23 cellular contexts compared by ENCODE assay signal in genomic region chr17:64252831-64253230, GRCh38.
"Had no signal": no experiment of that assay in that cellular context is flagged by ENCODE, and none has a peak within 500 bp of the region (broad histone marks: within the 10 kb centered on the region; RNA-seq: fewer than 3 reads in every experiment).

No MANE protein-coding gene starts in this region.

- H3K4me1 Mint-ChIP-seq: activated B cell treated with CpG ODN at 0.5 μM for 24 hours had no signal

- H3K36me3 ChIP-seq: brain microvascular endothelial cell, heart left ventricle, pancreas, thoracic aorta, uterus had no signal

- H3K27me3 Mint-ChIP-seq: activated B cell treated with CpG ODN at 0.5 μM for 24 hours; effector memory CD8-positive, alpha-beta T cell; naive thymus-derived CD4-positive, alpha-beta T cell had no signal

- H3K4me3 ChIP-seq: heart left ventricle, lung, mucosa of descending colon, pancreas, thoracic aorta, uterus had no signal

- ATAC-seq: activated CD8-positive, alpha-beta T cell treated with anti-CD3 and anti-CD28 coated beads, Interleukin-2, amount 10 ng/mL, durations not matched to agents 7 days and 5 days; activated naive CD4-positive, alpha-beta T cell treated with anti-CD3 and anti-CD28 coated beads, Interleukin-2, amount 50 U/mL, for 72 hours; activated T-cell treated with anti-CD3 and anti-CD28 coated beads, Interleukin-2, amount 50 U/mL, for 72 hours; effector memory CD8-positive, alpha-beta T cell; heart left ventricle; mucosa of descending colon; naive thymus-derived CD4-positive, alpha-beta T cell; pancreas; stimulated activated effector memory CD8-positive, alpha-beta T cell treated with anti-CD3 and anti-CD28 coated beads, Interleukin-12 subunit alpha, Interleukin-12 subunit beta, amount 100 ng/mL, for 72 hours had no signal

- H3K36me3 Mint-ChIP-seq: activated naive CD4-positive, alpha-beta T cell treated with anti-CD3 and anti-CD28 coated beads, Interleukin-2, amount 50 U/mL, for 72 hours; stimulated activated effector memory CD8-positive, alpha-beta T cell treated with anti-CD3 and anti-CD28 coated beads, Interleukin-12 subunit alpha, Interleukin-12 subunit beta, amount 100 ng/mL, for 72 hours had no signal

- H3K27ac Mint-ChIP-seq: activated B cell treated with CpG ODN at 0.5 μM for 24 hours; activated CD8-positive, alpha-beta T cell treated with anti-CD3 and anti-CD28 coated beads, Interleukin-2, amount 10 ng/mL, durations not matched to agents 7 days and 5 days; activated naive CD4-positive, alpha-beta T cell treated with anti-CD3 and anti-CD28 coated beads, Interleukin-2, amount 50 U/mL, for 72 hours; activated T-cell treated with anti-CD3 and anti-CD28 coated beads, Interleukin-2, amount 50 U/mL, for 72 hours; effector memory CD8-positive, alpha-beta T cell; immature natural killer cell; stimulated activated effector memory CD8-positive, alpha-beta T cell treated with anti-CD3 and anti-CD28 coated beads, Interleukin-12 subunit alpha, Interleukin-12 subunit beta, amount 100 ng/mL, for 72 hours had no signal

- DNase-seq: activated B cell treated with CpG ODN at 0.5 μM for 24 hours; activated CD4-positive, alpha-beta T cell treated with anti-CD3 and anti-CD28 coated beads for 48 hours; activated CD8-positive, alpha-beta memory T cell treated with anti-CD3 and anti-CD28 coated beads, Interleukin-2, amount 50 U/mL, for 4 hours; activated CD8-positive, alpha-beta T cell treated with anti-CD3 and anti-CD28 coated beads, Interleukin-2, amount 10 ng/mL, durations not matched to agents 7 days and 5 days; activated gamma-delta T cell; activated T-cell treated with anti-CD3 and anti-CD28 coated beads, Interleukin-2, amount 50 U/mL, for 72 hours; amygdala; brain microvascular endothelial cell; effector memory CD8-positive, alpha-beta T cell; foreskin melanocyte; heart left ventricle; immature natural killer cell; mucosa of descending colon; naive thymus-derived CD4-positive, alpha-beta T cell; pancreas; T-helper 2 cell; uterus had no signal

- H3K27ac ChIP-seq: brain microvascular endothelial cell, epithelial cell of prostate, heart left ventricle, pancreas, thoracic aorta, uterus had no signal

- FAIRE-seq: pancreas, TTC549 had no signal

- H3K27me3 ChIP-seq: brain microvascular endothelial cell, heart left ventricle, pancreas, uterus had no signal

- H3K4me3 Mint-ChIP-seq: activated B cell treated with CpG ODN at 0.5 μM for 24 hours; activated CD8-positive, alpha-beta T cell treated with anti-CD3 and anti-CD28 coated beads, Interleukin-2, amount 10 ng/mL, durations not matched to agents 7 days and 5 days; activated T-cell treated with anti-CD3 and anti-CD28 coated beads, Interleukin-2, amount 50 U/mL, for 72 hours; effector memory CD8-positive, alpha-beta T cell; immature natural killer cell; naive thymus-derived CD4-positive, alpha-beta T cell; stimulated activated effector memory CD8-positive, alpha-beta T cell treated with anti-CD3 and anti-CD28 coated beads, Interleukin-12 subunit alpha, Interleukin-12 subunit beta, amount 100 ng/mL, for 72 hours had no signal

- H3K9me3 Mint-ChIP-seq: activated B cell treated with CpG ODN at 0.5 μM for 24 hours; activated naive CD4-positive, alpha-beta T cell treated with anti-CD3 and anti-CD28 coated beads, Interleukin-2, amount 50 U/mL, for 72 hours; activated T-cell treated with anti-CD3 and anti-CD28 coated beads, Interleukin-2, amount 50 U/mL, for 72 hours; effector memory CD8-positive, alpha-beta T cell; immature natural killer cell; naive thymus-derived CD4-positive, alpha-beta T cell; stimulated activated effector memory CD8-positive, alpha-beta T cell treated with anti-CD3 and anti-CD28 coated beads, Interleukin-12 subunit alpha, Interleukin-12 subunit beta, amount 100 ng/mL, for 72 hours had no signal

- H3K9me3 ChIP-seq: heart left ventricle, mucosa of descending colon, pancreas, thoracic aorta, uterus had no signal
